In genomic region chr10:121024905-121025584, GRCh38 we compare ENCODE assay signal across 16 cellular contexts.
A peak's percentile ranks its signal among the peaks of the same experiment; 100 is the strongest.
DNase-seq lines count a peak whose midpoint lies in the region; ATAC-seq and TF ChIP-seq lines count a peak whose summit lies in the region.
"Had no signal": no experiment of that assay in that cellular context is flagged by ENCODE, and none has a peak within 500 bp of the region (broad histone marks: within the 10 kb centered on the region; RNA-seq: fewer than 3 reads in every experiment).

No MANE protein-coding gene starts in this region.

- H3K27me3 ChIP-seq in endodermal cell (ENCODE audit: control insufficient read depth, insufficient read depth, low read length, poor library complexity, severe bottlenecking) = no peaks in the 10 kb centered on the region
- H3K27me3 ChIP-seq in muscle layer of colon (ENCODE audit: control insufficient read depth in 1 of 2, insufficient read depth in 2 of 2, low read length in 2 of 2) = no peaks in the 10 kb centered on the region
- no peaks in the 10 kb centered on the region for H3K27me3 ChIP-seq in sigmoid colon

- no peaks in the 10 kb centered on the region for H3K36me3 ChIP-seq in HEK293 (ENCODE audit: control insufficient read depth in 2 of 2, insufficient read depth in 1 of 2, low read length in 2 of 2)
- H3K36me3 ChIP-seq in endodermal cell (ENCODE audit: control insufficient read depth, insufficient read depth, low read length) = no peaks in the 10 kb centered on the region
- H3K36me3 ChIP-seq in muscle layer of colon (ENCODE audit: insufficient read depth, low read length) = no peaks in the 10 kb centered on the region
- H3K36me3 ChIP-seq in sigmoid colon = no peaks in the 10 kb centered on the region
- H3K36me3 ChIP-seq: BLaER1 treated with 17β-estradiol and CSF1 and Interleukin-3, amounts not matched to agents 10 nM and 100 nM had no signal

- no peak for TF ChIP-seq POLR2A in sigmoid colon (IDR thresholded peaks at IDR 0.05)

- H3K36me3 Mint-ChIP-seq in endodermal cell (ENCODE audit: low read depth) = no peaks in the 10 kb centered on the region
- H3K36me3 Mint-ChIP-seq: CD4-positive, CD25-positive, alpha-beta regulatory T cell had no signal

- no peaks in the 10 kb centered on the region for H3K9me3 Mint-ChIP-seq in endodermal cell
- peaks cover 0 to 5% of the 10 kb centered on the region in 2 donors for H3K9me3 Mint-ChIP-seq in stimulated activated naive CD8-positive, alpha-beta T cell treated with anti-CD3 and anti-CD28 coated beads, Interleukin-15, amount 100 ng/mL, for 72 hours
- H3K9me3 Mint-ChIP-seq: CD4-positive, CD25-positive, alpha-beta regulatory T cell had no signal

- ATAC-seq in stimulated activated naive CD8-positive, alpha-beta T cell treated with anti-CD3 and anti-CD28 coated beads, Interleukin-15, amount 100 ng/mL, for 72 hours = no peak
- ATAC-seq: HCT116 had no signal

- peak in 2 of 4 donors; percentile 15 to 18 for TF ChIP-seq EP300 in sigmoid colon (IDR thresholded peaks at IDR 0.05)

- peaks cover 15% of the 10 kb centered on the region for H3K27me3 Mint-ChIP-seq in endodermal cell (ENCODE audit: insufficient read depth)
- H3K27me3 Mint-ChIP-seq in stimulated activated naive CD8-positive, alpha-beta T cell treated with anti-CD3 and anti-CD28 coated beads, Interleukin-15, amount 100 ng/mL, for 72 hours = peaks cover 8% of the 10 kb centered on the region
- H3K27me3 Mint-ChIP-seq: B cell; CD4-positive, CD25-positive, alpha-beta regulatory T cell had no signal

- CTCF ChIA-PET in HEK293 (lab: Yijun Ruan, JAX) = interaction anchor here (0.5 kb wide), 1 partner anchor 9 kb away, joined by 4 read pairs; no protein-coding TSS in a partner anchor

- peaks cover 17% of the 10 kb centered on the region for H3K4me1 Mint-ChIP-seq in endodermal cell
- no peaks in the 10 kb centered on the region for H3K4me1 Mint-ChIP-seq in stimulated activated naive CD8-positive, alpha-beta T cell treated with anti-CD3 and anti-CD28 coated beads, Interleukin-15, amount 100 ng/mL, for 72 hours
- H3K4me1 Mint-ChIP-seq: B cell; CD4-positive, CD25-positive, alpha-beta regulatory T cell had no signal

- POLR2A ChIA-PET in HEK293 (lab: Yijun Ruan, JAX) = no interaction called here

- intact Hi-C loops in sigmoid colon (cut with DNase I) = loop anchor here (2.0 to 5.0 kb wide), 4 partner anchors 48 to 572 kb away; no protein-coding TSS in a partner anchor

- H3K4me3 ChIP-seq in HEK293 (ENCODE audit: low read depth, low read length) (no peak overlapping the region), endodermal cell (ENCODE audit: low read length) (no peak overlapping the region), muscle layer of colon (ENCODE audit: low read depth in 1 of 2, low read length in 2 of 2) (no peak overlapping the region), sigmoid colon (no peak overlapping the region)
- H3K4me3 ChIP-seq: BLaER1 treated with 17β-estradiol and CSF1 and Interleukin-3, amounts not matched to agents 10 nM and 100 nM had no signal

- H3K27ac ChIP-seq in HEK293 (ENCODE audit: extremely low read depth, low read depth, low read length) (no peak overlapping the region), endodermal cell (ENCODE audit: low read depth, low read length) (no peak overlapping the region), muscle layer of colon (ENCODE audit: low read depth, low read length) (peak overlapping the region; percentile 64), sigmoid colon (peak overlapping the region in 3 of 4 donors; percentile 59 to 73 (median 72))
- H3K27ac ChIP-seq: BLaER1 treated with 17β-estradiol and CSF1 and Interleukin-3, amounts not matched to agents 10 nM and 100 nM had no signal

- peak; percentile 64 for DNase-seq in endodermal cell
- DNase-seq in sigmoid colon = peak; percentile 76
- DNase-seq in stimulated activated naive CD8-positive, alpha-beta T cell treated with anti-CD3 and anti-CD28 coated beads, Interleukin-15, amount 100 ng/mL, for 72 hours = no peak
- DNase-seq in cerebellar cortex (ENCODE audit: low spot score) = no peak
- no peak for DNase-seq in occipital lobe (lab: John Stamatoyannopoulos, UW)
- DNase-seq in CD1c-positive myeloid dendritic cell (ENCODE audit: extremely low spot score) = no peak
- DNase-seq: CD4-positive, CD25-positive, alpha-beta regulatory T cell; DMS153; DMS79; IMR-90; KBM-7 had no signal

- no peaks in the 10 kb centered on the region for H3K4me1 ChIP-seq in HEK293 (ENCODE audit: control insufficient read depth, insufficient read depth, low read length)
- no peaks in the 10 kb centered on the region for H3K4me1 ChIP-seq in endodermal cell (ENCODE audit: control insufficient read depth, insufficient read depth, low read length)
- H3K4me1 ChIP-seq in muscle layer of colon (ENCODE audit: insufficient read depth, low read length) = peaks cover 30% of the 10 kb centered on the region
- peaks cover 0 to 49% (median 33%) of the 10 kb centered on the region in 4 donors for H3K4me1 ChIP-seq in sigmoid colon

- H3K4me3 Mint-ChIP-seq in endodermal cell = no peak overlapping the region
- H3K4me3 Mint-ChIP-seq in stimulated activated naive CD8-positive, alpha-beta T cell treated with anti-CD3 and anti-CD28 coated beads, Interleukin-15, amount 100 ng/mL, for 72 hours = no peak overlapping the region
- H3K4me3 Mint-ChIP-seq: B cell; CD4-positive, CD25-positive, alpha-beta regulatory T cell had no signal

- no peaks in the 10 kb centered on the region; the same call in 1 of the 2 replicates for H3K9me3 ChIP-seq in HEK293 (ENCODE audit: control insufficient read depth, insufficient read depth, low read depth, low read length)
- H3K9me3 ChIP-seq in endodermal cell (ENCODE audit: control insufficient read depth, low read length) = no peaks in the 10 kb centered on the region
- H3K9me3 ChIP-seq in muscle layer of colon (ENCODE audit: low read length) = no peaks in the 10 kb centered on the region
- no peaks in the 10 kb centered on the region for H3K9me3 ChIP-seq in sigmoid colon

- no peak overlapping the region for H3K27ac Mint-ChIP-seq in endodermal cell
- peak overlapping the region in 1 of 2 donors; percentile 7 for H3K27ac Mint-ChIP-seq in stimulated activated naive CD8-positive, alpha-beta T cell treated with anti-CD3 and anti-CD28 coated beads, Interleukin-15, amount 100 ng/mL, for 72 hours
- H3K27ac Mint-ChIP-seq: B cell; CD4-positive, CD25-positive, alpha-beta regulatory T cell had no signal

- TF ChIP-seq CTCF in HEK293 (tag by site-specific recombination; IDR thresholded peaks at IDR 0.05) (no peak), endodermal cell (conservative IDR thresholded peaks at IDR 0.05) (no peak), sigmoid colon (IDR thresholded peaks at IDR 0.05) (no peak)

- no peak overlapping the region for H3K9ac ChIP-seq in endodermal cell (ENCODE audit: extremely low read depth, low read length, poor library complexity, severe bottlenecking)
- H3K9ac ChIP-seq in muscle layer of colon (ENCODE audit: low read length) = no peak overlapping the region
- H3K9ac ChIP-seq: BLaER1 treated with 17β-estradiol and CSF1 and Interleukin-3, amounts not matched to agents 10 nM and 100 nM had no signal

- 75 to 92% methylated on average over 4 to 8 of the region's 8 CpGs for WGBS in endodermal cell (ENCODE audit: insufficient coverage in 1 of 2, insufficient read length in 1 of 2), 2 experiments
- 84 to 86% methylated on average over 8 of the region's 8 CpGs for WGBS in sigmoid colon, 2 donors

TF ChIP-seq in HEK293, 187 proteins besides CTCF, POLR2A, EP300 and RAD21:
- TF ChIP-seq ZNF157 (tag by site-specific recombination; IDR thresholded peaks at IDR 0.05) (no peak), EGR2 (tag by site-specific recombination; IDR thresholded peaks at IDR 0.05; ENCODE audit: low read depth) (0 out of 2 replicates have a peak, but pooled peaks have one; percentile 8), REST (tag by site-specific recombination; IDR thresholded peaks at IDR 0.05) (peak; percentile 66)

Comparison
In these comparisons a context has a peak if more than half of its experiments do, and no peak if none do; other contexts are left out.
1. H3K27ac ChIP-seq: peak in muscle layer of colon (single experiment) and sigmoid colon (3 of 4); none in HEK293 (single experiment) and endodermal cell (single experiment).
2. DNase-seq: peak in endodermal cell (single experiment) and sigmoid colon (single experiment); none in stimulated activated naive CD8-positive, alpha-beta T cell treated with anti-CD3 and anti-CD28 coated beads, Interleukin-15, amount 100 ng/mL, for 72 hours (0 of 2), cerebellar cortex (single experiment), occipital lobe (single experiment) and CD1c-positive myeloid dendritic cell (single experiment).